9 cellular contexts compared by ENCODE assay signal in the genomic region with DNA sequence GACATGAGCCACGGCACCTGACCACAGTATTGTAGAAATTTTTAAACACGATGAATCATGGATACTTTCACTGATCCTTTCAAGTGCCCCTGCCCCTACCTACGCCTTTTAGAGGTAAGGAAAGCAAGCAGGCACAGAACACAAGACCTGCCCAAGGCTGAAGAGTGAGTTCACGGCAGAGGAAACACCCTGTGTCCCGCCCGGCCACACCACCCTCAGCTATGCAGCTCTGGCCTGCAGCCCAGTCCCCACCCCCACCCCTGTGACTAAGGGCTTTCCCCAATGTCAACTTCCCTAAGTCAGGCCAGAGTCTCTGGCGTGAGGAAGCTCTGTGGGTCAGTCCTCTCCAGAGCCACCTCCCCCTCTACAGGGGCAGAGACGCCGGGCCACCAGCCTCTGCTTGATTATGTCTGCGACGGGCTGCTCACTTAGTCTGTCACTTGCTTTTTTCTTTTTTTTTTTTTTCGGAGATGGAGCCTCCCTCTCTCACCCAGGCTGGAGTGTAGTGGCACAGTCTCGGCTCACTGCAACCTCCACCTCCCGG. TPM values are rescaled to one million over a fixed set of nuclear protein-coding genes. Genes with fewer than 3 reads are reported as not detected.
DNase-seq lines count a peak whose midpoint lies in the region; ATAC-seq, FAIRE-seq and TF ChIP-seq lines count a peak whose summit lies in the region.
"Had no signal": no experiment of that assay in that cellular context is flagged by ENCODE, and none has a peak within 500 bp of the region (broad histone marks: within the 10 kb centered on the region; RNA-seq: fewer than 3 reads in every experiment).

No MANE protein-coding gene starts in this region.

- no peak for TF ChIP-seq POLR2A in H54 (IDR thresholded peaks at IDR 0.05; ENCODE audit: low read depth, low read length)

- intact Hi-C loops in Right ventricle myocardium inferior (cut with DNase I) (no loop called here), sciatic nerve (cut with DNase I) (no loop called here)

- FAIRE-seq in H54 (lab: Jason Lieb, UNC) (peak; percentile 52), GM19239 (lab: Jason Lieb, UNC) (no peak)

- peaks cover 2% of the 10 kb centered on the region for H3K36me3 Mint-ChIP-seq in activated naive CD4-positive, alpha-beta T cell treated with anti-CD3 and anti-CD28 coated beads, Interleukin-2, amount 10 ng/mL, durations not matched to agents 7 days and 5 days

- H3K27ac Mint-ChIP-seq in activated naive CD4-positive, alpha-beta T cell treated with anti-CD3 and anti-CD28 coated beads, Interleukin-2, amount 10 ng/mL, durations not matched to agents 7 days and 5 days, result no peak overlapping the region

- no peaks in the 10 kb centered on the region for H3K27me3 Mint-ChIP-seq in activated naive CD4-positive, alpha-beta T cell treated with anti-CD3 and anti-CD28 coated beads, Interleukin-2, amount 10 ng/mL, durations not matched to agents 7 days and 5 days
- H3K27me3 Mint-ChIP-seq: central memory CD8-positive, alpha-beta T cell had no signal

- CTCF ChIA-PET in activated naive CD4-positive, alpha-beta T cell treated with anti-CD3 and anti-CD28 coated beads, Interleukin-2, amount 10 ng/mL, durations not matched to agents 7 days and 5 days (lab: Charles Lee), result no interaction called here

- no peak overlapping the region for H3K4me3 Mint-ChIP-seq in activated naive CD4-positive, alpha-beta T cell treated with anti-CD3 and anti-CD28 coated beads, Interleukin-2, amount 10 ng/mL, durations not matched to agents 7 days and 5 days
- H3K4me3 Mint-ChIP-seq: central memory CD8-positive, alpha-beta T cell had no signal

- DNase-seq in H54 (ENCODE audit: insufficient read length, low spot score) (peak; percentile 95), SKM-1 treated with dmso at 0.1 percent for 144 hours (lab: John Stamatoyannopoulos, UW; ENCODE audit: unreplicated experiment) (peak; percentile 92), Right ventricle myocardium inferior (ENCODE audit: missing footprints) (peak; percentile 79), sciatic nerve (ENCODE audit: low spot score) (peak; percentile 61), GM19239 (ENCODE audit: insufficient read length, low spot score) (no peak)
- DNase-seq in stimulated activated CD4-positive, alpha-beta T cell treated with anti-CD3 and anti-CD28 coated beads, Interleukin-2, amount 100 ng/mL, for 24 hours, result no peak
- DNase-seq in activated naive CD4-positive, alpha-beta T cell treated with anti-CD3 and anti-CD28 coated beads, Interleukin-2, amount 10 ng/mL, durations not matched to agents 7 days and 5 days, result no peak

- ATAC-seq in Right ventricle myocardium inferior (peak; percentile 85), sciatic nerve (peak; percentile 76), HG03108 (IDR thresholded peaks at IDR 0.05; ENCODE audit: unreplicated experiment) (no peak)

- H3K4me1 Mint-ChIP-seq in activated naive CD4-positive, alpha-beta T cell treated with anti-CD3 and anti-CD28 coated beads, Interleukin-2, amount 10 ng/mL, durations not matched to agents 7 days and 5 days, result peaks cover 8% of the 10 kb centered on the region

- no peaks in the 10 kb centered on the region for H3K9me3 Mint-ChIP-seq in activated naive CD4-positive, alpha-beta T cell treated with anti-CD3 and anti-CD28 coated beads, Interleukin-2, amount 10 ng/mL, durations not matched to agents 7 days and 5 days
- H3K9me3 Mint-ChIP-seq: central memory CD8-positive, alpha-beta T cell had no signal

RNA-seq across cellular contexts. Expression of a gene that starts 8.4 kb away (rescaled TPM):
- total RNA-seq in Right ventricle myocardium inferior (7.1 TPM), sciatic nerve (10.5 TPM)

RNA-seq across cellular contexts. Expression of a gene that starts 13.6 kb away (rescaled TPM):
- total RNA-seq in Right ventricle myocardium inferior (6.4 TPM), sciatic nerve (11.7 TPM)

RNA-seq across cellular contexts. Expression of a gene that starts 35.4 kb away (rescaled TPM):
- total RNA-seq in Right ventricle myocardium inferior, result 24.6 TPM
- 38.7 TPM for total RNA-seq in sciatic nerve

RNA-seq across cellular contexts. Expression of a gene that starts 49.1 kb away (rescaled TPM):
- total RNA-seq in Right ventricle myocardium inferior (26.7 TPM), sciatic nerve (37.5 TPM)

RNA-seq across cellular contexts. Expression of a gene that starts 49.4 kb away (rescaled TPM):
- total RNA-seq in Right ventricle myocardium inferior (863 TPM), sciatic nerve (147 TPM)

Comparison
In these comparisons a context has a peak if more than half of its experiments do, and no peak if none do; other contexts are left out.
1. DNase-seq: peak in H54 (single experiment), SKM-1 treated with dmso at 0.1 percent for 144 hours (single experiment), Right ventricle myocardium inferior (single experiment) and sciatic nerve (single experiment); none in stimulated activated CD4-positive, alpha-beta T cell treated with anti-CD3 and anti-CD28 coated beads, Interleukin-2, amount 100 ng/mL, for 24 hours (0 of 2), GM19239 (single experiment) and activated naive CD4-positive, alpha-beta T cell treated with anti-CD3 and anti-CD28 coated beads, Interleukin-2, amount 10 ng/mL, durations not matched to agents 7 days and 5 days (single experiment).